Comparison of ENCODE assay signal across 1 cellular context in genomic region chr15:80467311-80467714, GRCh38.
TF ChIP-seq lines count a peak whose summit lies in the region.

No MANE protein-coding gene starts in this region.

TF ChIP-seq in H1, 55 proteins besides CTCF, POLR2A, EP300 and RAD21:
- TF ChIP-seq HDAC6 (IDR thresholded peaks at IDR 0.05; ENCODE audit: low read depth, low read length) (no peak), CBX5 (IDR thresholded peaks at IDR 0.05; ENCODE audit: low read depth, low read length) (no peak), KDM5A (IDR thresholded peaks at IDR 0.05; ENCODE audit: low read length) (no peak), JUN (IDR thresholded peaks at IDR 0.05; ENCODE audit: low read depth, low read length) (no peak), POU5F1 (IDR thresholded peaks at IDR 0.05; ENCODE audit: low read depth, low read length) (no peak), KDM1A (IDR thresholded peaks at IDR 0.05; ENCODE audit: borderline replicate concordance, low read length) (no peak), CTBP2 (IDR thresholded peaks at IDR 0.05; ENCODE audit: borderline replicate concordance, insufficient read depth, insufficient read length, low read length) (no peak), MAFK (IDR thresholded peaks at IDR 0.05; ENCODE audit: low read depth, low read length) (no peak), GTF2F1 (IDR thresholded peaks at IDR 0.05; ENCODE audit: borderline replicate concordance, low read depth, low read length) (no peak), PHF8 (conservative IDR thresholded peaks at IDR 0.05; ENCODE audit: low read depth, low read length) (no peak), SP4 (IDR thresholded peaks at IDR 0.05; ENCODE audit: low read length) (no peak), SP1 (IDR thresholded peaks at IDR 0.05; ENCODE audit: low read depth, low read length) (no peak), TEAD4 (IDR thresholded peaks at IDR 0.05; ENCODE audit: low read depth, low read length) (no peak), KDM4A (IDR thresholded peaks at IDR 0.05; ENCODE audit: low read depth, low read length, severe bottlenecking) (no peak)
